1 cellular context compared by ENCODE assay signal in the genomic region with DNA sequence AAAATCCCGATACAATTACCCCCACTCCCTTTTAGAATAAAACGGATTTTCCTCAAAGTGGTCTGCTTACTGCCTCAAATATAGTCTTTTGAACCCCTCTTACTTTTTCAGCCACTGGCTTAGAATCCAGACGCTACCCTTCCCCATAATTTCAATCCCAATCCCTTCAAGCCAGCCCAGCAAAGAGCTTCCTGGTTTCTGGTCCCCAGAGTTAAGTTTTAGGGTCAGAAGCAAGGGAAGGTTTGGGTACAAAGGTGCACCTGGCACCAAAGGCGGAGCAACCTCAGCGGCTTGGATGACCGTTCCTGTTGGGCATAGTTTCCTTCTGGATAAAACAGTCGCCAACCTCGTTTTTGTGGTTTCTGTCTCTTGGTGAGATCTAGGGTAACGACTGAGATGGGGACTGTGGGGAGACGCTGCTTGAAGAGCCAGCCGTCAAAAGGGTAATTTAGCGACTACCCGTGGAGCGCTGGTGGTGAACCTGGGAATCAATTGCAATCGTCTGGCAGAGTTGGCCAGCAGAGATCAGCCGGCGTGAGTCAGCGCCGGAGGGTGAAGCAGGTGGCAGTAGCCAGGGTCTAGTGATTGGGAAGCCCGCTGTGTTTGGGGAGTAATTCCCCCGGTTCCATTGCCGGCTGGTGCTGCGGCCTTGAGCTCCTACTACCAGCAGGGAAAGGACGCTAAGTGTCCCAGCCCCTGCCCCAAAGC.
TF ChIP-seq lines count a peak whose summit lies in the region.

No MANE protein-coding gene starts in this region.

TF ChIP-seq in HepG2, 621 proteins besides CTCF, POLR2A, EP300 and RAD21:
- TF ChIP-seq, protein P1, sequence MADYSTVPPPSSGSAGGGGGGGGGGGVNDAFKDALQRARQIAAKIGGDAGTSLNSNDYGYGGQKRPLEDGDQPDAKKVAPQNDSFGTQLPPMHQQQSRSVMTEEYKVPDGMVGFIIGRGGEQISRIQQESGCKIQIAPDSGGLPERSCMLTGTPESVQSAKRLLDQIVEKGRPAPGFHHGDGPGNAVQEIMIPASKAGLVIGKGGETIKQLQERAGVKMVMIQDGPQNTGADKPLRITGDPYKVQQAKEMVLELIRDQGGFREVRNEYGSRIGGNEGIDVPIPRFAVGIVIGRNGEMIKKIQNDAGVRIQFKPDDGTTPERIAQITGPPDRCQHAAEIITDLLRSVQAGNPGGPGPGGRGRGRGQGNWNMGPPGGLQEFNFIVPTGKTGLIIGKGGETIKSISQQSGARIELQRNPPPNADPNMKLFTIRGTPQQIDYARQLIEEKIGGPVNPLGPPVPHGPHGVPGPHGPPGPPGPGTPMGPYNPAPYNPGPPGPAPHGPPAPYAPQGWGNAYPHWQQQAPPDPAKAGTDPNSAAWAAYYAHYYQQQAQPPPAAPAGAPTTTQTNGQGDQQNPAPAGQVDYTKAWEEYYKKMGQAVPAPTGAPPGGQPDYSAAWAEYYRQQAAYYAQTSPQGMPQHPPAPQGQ (CRISPR knock-in tag; IDR thresholded peaks at IDR 0.05; ENCODE audit: borderline replicate concordance): no peak
- peak; percentile 38; the same call in 1 of the 2 replicates for TF ChIP-seq EZH2 (conservative IDR thresholded peaks at IDR 0.05; ENCODE audit: low read depth, low read length)
TF ChIP-seq in HepG2: peak in this region for 1.
